ENCODE assay signal across 17 cellular contexts in genomic region chr19:16575282-16575681, GRCh38. TPM values are rescaled to one million over a fixed set of nuclear protein-coding genes. Genes with fewer than 3 reads are reported as not detected.
DNase-seq lines count a peak whose midpoint lies in the region; ATAC-seq, FAIRE-seq and TF ChIP-seq lines count a peak whose summit lies in the region.
"Had no signal": no experiment of that assay in that cellular context is flagged by ENCODE, and none has a peak within 500 bp of the region (broad histone marks: within the 10 kb centered on the region; RNA-seq: fewer than 3 reads in every experiment).

No MANE protein-coding gene starts in this region.

- no peak for DNase-seq in activated T-cell treated with anti-CD3 and anti-CD28 coated beads, Interleukin-2, amount 50 U/mL, for 24 hours
- no peak for DNase-seq in activated T-cell treated with anti-CD3 and anti-CD28 coated beads, Interleukin-2, amount 50 U/mL, for 4 hours
- DNase-seq in OCI-LY7 (ENCODE audit: low spot score) (no peak), gastrocnemius medialis (peak; percentile 67 to 78), GM12892 (ENCODE audit: insufficient read length) (no peak), GM19239 (ENCODE audit: insufficient read length, low spot score) (no peak)
- no peak for DNase-seq in activated CD8-positive, alpha-beta memory T cell treated with anti-CD3 and anti-CD28 coated beads, Interleukin-2, amount 50 U/mL, for 4 hours
- DNase-seq: effector CD8-positive, alpha-beta T cell; HCEC 1CT; islet precursor cell; NCI-H69; stimulated activated naive CD4-positive, alpha-beta T cell had no signal

- H3K27ac ChIP-seq in OCI-LY7 (ENCODE audit: low read depth, low read length, poor library complexity, severe bottlenecking), result no peak overlapping the region
- peak overlapping the region; percentile 90 to 97 (median 95) for H3K27ac ChIP-seq in gastrocnemius medialis
- H3K27ac ChIP-seq: A549, KMS-11, neural progenitor cell had no signal

- POLR2A ChIA-PET in OCI-LY7 (lab: Charles Lee), result no interaction called here

- H3K9me3 ChIP-seq in OCI-LY7 (ENCODE audit: low read length) (no peaks in the 10 kb centered on the region), gastrocnemius medialis (no peaks in the 10 kb centered on the region)
- H3K9me3 ChIP-seq: A549 had no signal

- TSS peak; percentile 49 for BruUV-seq in OCI-LY7 (replicated peaks; lab: Mats Ljungman, UMichigan)

- H3K4me3 ChIP-seq in OCI-LY7 (ENCODE audit: low read depth, low read length, poor library complexity, severe bottlenecking), result no peak overlapping the region
- no peak overlapping the region for H3K4me3 ChIP-seq in gastrocnemius medialis
- H3K4me3 ChIP-seq: A549, neural progenitor cell had no signal

- TF ChIP-seq POLR2A in gastrocnemius medialis (IDR thresholded peaks at IDR 0.05), result peak; percentile 34 to 49
- no peak for TF ChIP-seq POLR2A in GM12892 (IDR thresholded peaks at IDR 0.05; ENCODE audit: low read depth, low read length)

- peak overlapping the region; percentile 97 for H3K27ac Mint-ChIP-seq in activated T-cell treated with anti-CD3 and anti-CD28 coated beads, Interleukin-2, amount 50 U/mL, for 24 hours
- peak overlapping the region in 4 of 5 experiments; percentile 49 to 100 (median 60) for H3K27ac Mint-ChIP-seq in brain
- H3K27ac Mint-ChIP-seq: neural progenitor cell had no signal

- TF ChIP-seq CTCF in OCI-LY7 (conservative IDR thresholded peaks at IDR 0.05; ENCODE audit: low read length) (no peak), brain (conservative IDR thresholded peaks at IDR 0.05) (no peak), gastrocnemius medialis (IDR thresholded peaks at IDR 0.05 in 4 of 5, conservative IDR thresholded peaks at IDR 0.05 in 1 of 5) (no peak)

- CTCF ChIA-PET in OCI-LY7 (lab: Charles Lee; ENCODE audit: unreplicated experiment), result interaction anchor here (0.6 kb wide), 1 partner anchor 11 kb away, joined by 4 read pairs; no protein-coding TSS in a partner anchor

- H3K36me3 ChIP-seq in OCI-LY7 (ENCODE audit: insufficient read depth, low read length) (peaks cover 64% of the 10 kb centered on the region), gastrocnemius medialis (peaks cover 0 to 17% of the 10 kb centered on the region in 2 donors)
- H3K36me3 ChIP-seq: neural progenitor cell had no signal

- H3K27me3 ChIP-seq in gastrocnemius medialis, result no peaks in the 10 kb centered on the region
- H3K27me3 ChIP-seq: neural progenitor cell had no signal

- peaks cover 11% of the 10 kb centered on the region for H4K20me1 ChIP-seq in OCI-LY7 (ENCODE audit: insufficient read depth, low read length)

- H3K9me2 ChIP-seq in OCI-LY7 (ENCODE audit: insufficient read depth, low read length), result no peaks in the 10 kb centered on the region

- ATAC-seq in activated T-cell treated with anti-CD3 and anti-CD28 coated beads, Interleukin-2, amount 50 U/mL, for 4 hours, result no peak
- peak; percentile 48 to 55 for ATAC-seq in gastrocnemius medialis
- ATAC-seq: A549 had no signal

- in situ Hi-C loops in gastrocnemius medialis (cut with MboI; ENCODE audit: low sequenced_read_pairs in 4 of 4), result no loop called here

- no peak for FAIRE-seq in GM12892 (lab: Jason Lieb, UNC)
- no peak for FAIRE-seq in GM19239 (lab: Jason Lieb, UNC)
- FAIRE-seq: A549 had no signal

- no peak overlapping the region for H3K4me3 Mint-ChIP-seq in activated T-cell treated with anti-CD3 and anti-CD28 coated beads, Interleukin-2, amount 50 U/mL, for 24 hours
- no peak overlapping the region for H3K4me3 Mint-ChIP-seq in activated T-cell treated with anti-CD3 and anti-CD28 coated beads, Interleukin-2, amount 50 U/mL, for 4 hours
- peak overlapping the region in 4 of 5 experiments; percentile 62 to 98 (median 83) for H3K4me3 Mint-ChIP-seq in brain
- H3K4me3 Mint-ChIP-seq: central memory CD8-positive, alpha-beta T cell; neural progenitor cell had no signal

- H2AFZ ChIP-seq in OCI-LY7 (ENCODE audit: low read length), result no peak overlapping the region
- H2AFZ ChIP-seq: neural progenitor cell had no signal

- intact Hi-C loops in OCI-LY7 (cut with micrococcal nuclease; ENCODE audit: unreplicated experiment) (no loop called here), gastrocnemius medialis (cut with DNase I; ENCODE audit: low total_unique reads) (no loop called here)

- H3K27me3 Mint-ChIP-seq in activated T-cell treated with anti-CD3 and anti-CD28 coated beads, Interleukin-2, amount 50 U/mL, for 24 hours, result no peaks in the 10 kb centered on the region
- no peaks in the 10 kb centered on the region for H3K27me3 Mint-ChIP-seq in activated T-cell treated with anti-CD3 and anti-CD28 coated beads, Interleukin-2, amount 50 U/mL, for 4 hours (ENCODE audit: low read depth)
- H3K27me3 Mint-ChIP-seq in brain, result peaks cover 15% of the 10 kb centered on the region
- H3K27me3 Mint-ChIP-seq: central memory CD8-positive, alpha-beta T cell had no signal

- peaks cover 26% of the 10 kb centered on the region for H3K4me1 ChIP-seq in OCI-LY7 (ENCODE audit: insufficient read depth, low read length, poor library complexity, severe bottlenecking)
- H3K4me1 ChIP-seq in gastrocnemius medialis, result peaks cover 54 to 69% of the 10 kb centered on the region in 2 donors

- H3K36me3 Mint-ChIP-seq in activated T-cell treated with anti-CD3 and anti-CD28 coated beads, Interleukin-2, amount 50 U/mL, for 24 hours (ENCODE audit: low read depth), result peaks cover 75% of the 10 kb centered on the region
- peaks cover 17% of the 10 kb centered on the region for H3K36me3 Mint-ChIP-seq in activated T-cell treated with anti-CD3 and anti-CD28 coated beads, Interleukin-2, amount 50 U/mL, for 4 hours (ENCODE audit: insufficient read depth)
- H3K36me3 Mint-ChIP-seq in brain, result peaks cover 36% of the 10 kb centered on the region

- H3K4me1 Mint-ChIP-seq in activated T-cell treated with anti-CD3 and anti-CD28 coated beads, Interleukin-2, amount 50 U/mL, for 24 hours (ENCODE audit: low read depth), result peaks cover 68% of the 10 kb centered on the region
- H3K4me1 Mint-ChIP-seq in activated T-cell treated with anti-CD3 and anti-CD28 coated beads, Interleukin-2, amount 50 U/mL, for 4 hours (ENCODE audit: low read depth), result peaks cover 47% of the 10 kb centered on the region
- peaks cover 51% of the 10 kb centered on the region for H3K4me1 Mint-ChIP-seq in brain

- no peaks in the 10 kb centered on the region for H3K9me3 Mint-ChIP-seq in activated T-cell treated with anti-CD3 and anti-CD28 coated beads, Interleukin-2, amount 50 U/mL, for 24 hours
- no peaks in the 10 kb centered on the region for H3K9me3 Mint-ChIP-seq in activated T-cell treated with anti-CD3 and anti-CD28 coated beads, Interleukin-2, amount 50 U/mL, for 4 hours
- peaks cover 0 to 5% (median 0%) of the 10 kb centered on the region in 5 experiments for H3K9me3 Mint-ChIP-seq in brain
- H3K9me3 Mint-ChIP-seq: central memory CD8-positive, alpha-beta T cell; neural progenitor cell had no signal

- H3K4me2 ChIP-seq in OCI-LY7 (ENCODE audit: low read length), result no peak overlapping the region
- H3K4me2 ChIP-seq: A549, KMS-11, neural progenitor cell had no signal

- H3K79me2 ChIP-seq in OCI-LY7 (ENCODE audit: insufficient read depth, low read depth, low read length), result peaks cover 62% of the 10 kb centered on the region

RNA-seq across cellular contexts. Expression of gene SLC35E1, which starts 3.1 kb away (rescaled TPM):
- total RNA-seq in activated T-cell treated with anti-CD3 and anti-CD28 coated beads, Interleukin-2, amount 50 U/mL, for 4 hours, result 10 to 100 TPM; 48.1 to 48.5 (median 48.1) TPM
- 17.3 and 21.1 TPM in 2 replicates for total RNA-seq in OCI-LY7 (2014; rRNA removed; shearing (Covaris generic))
- total RNA-seq in OCI-LY7 (2022) (37.2 and 41.2 TPM in 2 replicates), gastrocnemius medialis (10 to 100 TPM; 24.1 to 60.3 (median 40.1) TPM)
- 25.9 TPM for polyA plus RNA-seq in brain (ENCODE audit: insufficient read depth, low read depth, low replicate concordance)
- 26.7 TPM for polyA plus RNA-seq in GM12892 (2012; ENCODE audit: missing spikeins)

RNA-seq across cellular contexts. Expression of gene CHERP, which starts 33.0 kb away (rescaled TPM):
- 100 to 1,000 TPM in 2 of 3 donors, 10 to 100 TPM in 1; 98.7 to 107 (median 103) TPM for total RNA-seq in activated T-cell treated with anti-CD3 and anti-CD28 coated beads, Interleukin-2, amount 50 U/mL, for 4 hours
- total RNA-seq in OCI-LY7 (2014; rRNA removed; shearing (Covaris generic)), result 14.6 and 15.6 TPM in 2 replicates
- total RNA-seq in OCI-LY7 (2022) (87.1 and 87.2 TPM in 2 replicates), gastrocnemius medialis (10 to 100 TPM in 2 of 4 donors, 1 to 10 TPM in 2; 7.4 to 12.1 (median 9.8) TPM)
- polyA plus RNA-seq in brain (ENCODE audit: insufficient read depth, low read depth, low replicate concordance), result 32.9 TPM
- polyA plus RNA-seq in GM12892 (2012; ENCODE audit: missing spikeins), result 11.0 TPM

RNA-seq across cellular contexts. Expression of gene MED26, which starts 52.7 kb away (rescaled TPM):
- total RNA-seq in activated T-cell treated with anti-CD3 and anti-CD28 coated beads, Interleukin-2, amount 50 U/mL, for 4 hours, result 10 to 100 TPM; 17.4 to 19.5 (median 18.2) TPM
- 17.2 and 19.4 TPM in 2 replicates for total RNA-seq in OCI-LY7 (2014; rRNA removed; shearing (Covaris generic))
- 26.8 and 27.1 TPM in 2 replicates for total RNA-seq in OCI-LY7 (2022)
- 5.6 TPM for polyA plus RNA-seq in brain (ENCODE audit: insufficient read depth, low read depth, low replicate concordance)
- 10 to 100 TPM in 2 of 4 donors, 1 to 10 TPM in 2; 5.7 to 15.7 (median 9.4) TPM for total RNA-seq in gastrocnemius medialis
- polyA plus RNA-seq in GM12892 (2012; ENCODE audit: missing spikeins), result 4.6 TPM

Comparison
In these comparisons a context has a peak if more than half of its experiments do, and no peak if none do; other contexts are left out.
1. DNase-seq: peak in gastrocnemius medialis (2 of 2); none in activated T-cell treated with anti-CD3 and anti-CD28 coated beads, Interleukin-2, amount 50 U/mL, for 24 hours (single experiment), activated T-cell treated with anti-CD3 and anti-CD28 coated beads, Interleukin-2, amount 50 U/mL, for 4 hours (single experiment), OCI-LY7 (single experiment), activated CD8-positive, alpha-beta memory T cell treated with anti-CD3 and anti-CD28 coated beads, Interleukin-2, amount 50 U/mL, for 4 hours (single experiment), GM12892 (single experiment) and GM19239 (single experiment).
2. H3K4me3 Mint-ChIP-seq: peak in brain (4 of 5); none in activated T-cell treated with anti-CD3 and anti-CD28 coated beads, Interleukin-2, amount 50 U/mL, for 24 hours (single experiment) and activated T-cell treated with anti-CD3 and anti-CD28 coated beads, Interleukin-2, amount 50 U/mL, for 4 hours (single experiment).
3. ATAC-seq: peak in gastrocnemius medialis (2 of 2); none in activated T-cell treated with anti-CD3 and anti-CD28 coated beads, Interleukin-2, amount 50 U/mL, for 4 hours (0 of 2).